In genomic region chr17:71919896-71920295, GRCh38 we compare ENCODE assay signal across 30 cellular contexts.
"Had no signal": no experiment of that assay in that cellular context is flagged by ENCODE, and none has a peak within 500 bp of the region (broad histone marks: within the 10 kb centered on the region; RNA-seq: fewer than 3 reads in every experiment).

No MANE protein-coding gene starts in this region.

- H3K4me1 ChIP-seq: ascending aorta, body of pancreas, breast epithelium had no signal

- H3K27me3 Mint-ChIP-seq: activated B cell treated with CpG ODN at 0.5 μM for 24 hours; activated CD4-positive, alpha-beta memory T cell treated with anti-CD3 and anti-CD28 coated beads, Interleukin-2, amount 10 ng/mL, durations not matched to agents 7 days and 5 days; activated CD4-positive, alpha-beta T cell treated with anti-CD3 and anti-CD28 coated beads, Interleukin-2, amount 10 ng/mL, durations not matched to agents 24 days and 14 days; activated naive CD4-positive, alpha-beta T cell treated with anti-CD3 and anti-CD28 coated beads, Interleukin-2, amount 10 ng/mL, durations not matched to agents 7 days and 5 days; activated naive CD8-positive, alpha-beta T cell; activated naive CD8-positive, alpha-beta T cell treated with anti-CD3 and anti-CD28 coated beads, Interleukin-2, amount 10 ng/mL, durations not matched to agents 7 days and 5 days; activated naive CD8-positive, alpha-beta T cell treated with anti-CD3 and anti-CD28 coated beads, Interleukin-2, amount 50 U/mL, for 24 hours; activated T-cell treated with anti-CD3 and anti-CD28 coated beads, Interleukin-2, amount 50 U/mL, for 24 hours had no signal

- H3K9me3 Mint-ChIP-seq: activated CD4-positive, alpha-beta memory T cell treated with anti-CD3 and anti-CD28 coated beads, Interleukin-2, amount 10 ng/mL, durations not matched to agents 7 days and 5 days had no signal

- DNase-seq: activated B cell treated with CpG ODN at 0.5 μM for 24 hours; activated CD4-positive, alpha-beta memory T cell treated with anti-CD3 and anti-CD28 coated beads, Interleukin-2, amount 10 ng/mL, durations not matched to agents 7 days and 5 days; activated CD4-positive, alpha-beta T cell treated with anti-CD3 and anti-CD28 coated beads for 4 hours; activated CD4-positive, alpha-beta T cell treated with anti-CD3 and anti-CD28 coated beads, Interleukin-2, amount 10 ng/mL, durations not matched to agents 24 days and 14 days; activated CD4-positive, alpha-beta T cell treated with anti-CD3 and anti-CD28 coated beads, Interleukin-2, amount 50 U/mL, for 48 hours; activated CD4-positive, CD25-positive, alpha-beta regulatory T cell treated with anti-CD3 and anti-CD28 coated beads, Interleukin-2, amount 50 U/mL, for 72 hours; activated CD8-positive, alpha-beta memory T cell treated with anti-CD3 and anti-CD28 coated beads, Interleukin-2, amount 50 U/mL, for 48 hours; activated effector memory CD4-positive, alpha-beta T cell treated with Interleukin-2 at 50 U/mL for 16 hours; activated gamma-delta T cell; activated naive CD4-positive, alpha-beta T cell treated with anti-CD3 and anti-CD28 coated beads, Interleukin-2, amount 10 ng/mL, durations not matched to agents 7 days and 5 days; activated naive CD4-positive, alpha-beta T cell treated with Interleukin-2 at 50 U/mL for 16 hours; activated naive CD8-positive, alpha-beta T cell treated with anti-CD3 and anti-CD28 coated beads, Interleukin-2, amount 10 ng/mL, durations not matched to agents 7 days and 5 days; activated naive CD8-positive, alpha-beta T cell treated with anti-CD3 and anti-CD28 coated beads, Interleukin-2, amount 50 U/mL, for 24 hours; activated T-cell treated with anti-CD3 and anti-CD28 coated beads, Interleukin-2, amount 50 U/mL, for 24 hours; activated T-cell treated with anti-CD3 and anti-CD28 coated beads, Interleukin-2, amount 50 U/mL, for 48 hours; brain microvascular endothelial cell; central memory CD4-positive, alpha-beta T cell; T-helper 1 cell; T-helper 2 cell; T-helper 9 cell had no signal

- H3K27ac ChIP-seq: ascending aorta, body of pancreas, brain microvascular endothelial cell, breast epithelium, VCaP had no signal

- ATAC-seq: activated naive CD8-positive, alpha-beta T cell treated with anti-CD3 and anti-CD28 coated beads, Interleukin-2, amount 50 U/mL, for 24 hours; body of pancreas had no signal

- H3K4me3 ChIP-seq: ascending aorta, body of pancreas, breast epithelium had no signal

- H3K4me1 Mint-ChIP-seq: activated B cell treated with CpG ODN at 0.5 μM for 24 hours; activated naive CD4-positive, alpha-beta T cell treated with anti-CD3 and anti-CD28 coated beads, Interleukin-2, amount 50 U/mL, for 24 hours; activated naive CD8-positive, alpha-beta T cell treated with anti-CD3 and anti-CD28 coated beads, Interleukin-2, amount 10 ng/mL, durations not matched to agents 7 days and 5 days; activated naive CD8-positive, alpha-beta T cell treated with anti-CD3 and anti-CD28 coated beads, Interleukin-2, amount 50 U/mL, for 24 hours had no signal

- H3K4me3 Mint-ChIP-seq: activated B cell treated with CpG ODN at 0.5 μM for 24 hours; activated CD4-positive, alpha-beta memory T cell treated with anti-CD3 and anti-CD28 coated beads, Interleukin-2, amount 10 ng/mL, durations not matched to agents 7 days and 5 days; activated CD4-positive, alpha-beta T cell treated with anti-CD3 and anti-CD28 coated beads, Interleukin-2, amount 10 ng/mL, durations not matched to agents 24 days and 14 days; activated naive CD4-positive, alpha-beta T cell treated with anti-CD3 and anti-CD28 coated beads, Interleukin-2, amount 10 ng/mL, durations not matched to agents 7 days and 5 days; activated naive CD4-positive, alpha-beta T cell treated with anti-CD3 and anti-CD28 coated beads, Interleukin-2, amount 50 U/mL, for 24 hours; activated naive CD8-positive, alpha-beta T cell; activated naive CD8-positive, alpha-beta T cell treated with anti-CD3 and anti-CD28 coated beads, Interleukin-2, amount 10 ng/mL, durations not matched to agents 7 days and 5 days; activated naive CD8-positive, alpha-beta T cell treated with anti-CD3 and anti-CD28 coated beads, Interleukin-2, amount 50 U/mL, for 24 hours; activated T-cell treated with anti-CD3 and anti-CD28 coated beads, Interleukin-2, amount 50 U/mL, for 24 hours; T-helper 1 cell treated with Interleukin-12 subunit alpha and Interleukin-12 subunit beta and Interleukin-4 antibody, amounts not matched to agents 30 μg/mL and 1 μg/mL, for 36 hours; T-helper 2 cell treated with Interferon-gamma antibody and Interleukin-4, amounts not matched to agents 5 μg/mL and 100 μg/mL, for 36 hours had no signal

- H3K27ac Mint-ChIP-seq: activated B cell treated with CpG ODN at 0.5 μM for 24 hours; activated CD4-positive, alpha-beta memory T cell treated with anti-CD3 and anti-CD28 coated beads, Interleukin-2, amount 10 ng/mL, durations not matched to agents 7 days and 5 days; activated CD4-positive, alpha-beta T cell treated with anti-CD3 and anti-CD28 coated beads, Interleukin-2, amount 10 ng/mL, durations not matched to agents 24 days and 14 days; activated naive CD4-positive, alpha-beta T cell treated with anti-CD3 and anti-CD28 coated beads, Interleukin-2, amount 10 ng/mL, durations not matched to agents 7 days and 5 days; activated naive CD4-positive, alpha-beta T cell treated with anti-CD3 and anti-CD28 coated beads, Interleukin-2, amount 50 U/mL, for 24 hours; activated naive CD8-positive, alpha-beta T cell; activated naive CD8-positive, alpha-beta T cell treated with anti-CD3 and anti-CD28 coated beads, Interleukin-2, amount 10 ng/mL, durations not matched to agents 7 days and 5 days; activated naive CD8-positive, alpha-beta T cell treated with anti-CD3 and anti-CD28 coated beads, Interleukin-2, amount 50 U/mL, for 24 hours; activated T-cell treated with anti-CD3 and anti-CD28 coated beads, Interleukin-2, amount 50 U/mL, for 24 hours; activated T-helper 2 cell treated with anti-CD3 and anti-CD28 coated beads, Interferon-gamma antibody, Interleukin-2, Interleukin-4, amounts not matched to agents 10 μg/mL and 5 μg/mL and 100 μg/mL, durations not matched to agents 14 hours and 24 hours and 36 hours; T-helper 1 cell treated with Interleukin-12 subunit alpha and Interleukin-12 subunit beta and Interleukin-4 antibody, amounts not matched to agents 30 μg/mL and 1 μg/mL, for 36 hours; T-helper 2 cell treated with Interferon-gamma antibody and Interleukin-4, amounts not matched to agents 5 μg/mL and 100 μg/mL, for 36 hours had no signal

- H3K9me3 ChIP-seq: ascending aorta, body of pancreas, breast epithelium had no signal

- FAIRE-seq: TTC549 had no signal

- H3K36me3 Mint-ChIP-seq: activated naive CD4-positive, alpha-beta T cell treated with anti-CD3 and anti-CD28 coated beads, Interleukin-2, amount 10 ng/mL, durations not matched to agents 7 days and 5 days; activated naive CD4-positive, alpha-beta T cell treated with anti-CD3 and anti-CD28 coated beads, Interleukin-2, amount 50 U/mL, for 24 hours; activated naive CD8-positive, alpha-beta T cell; activated naive CD8-positive, alpha-beta T cell treated with anti-CD3 and anti-CD28 coated beads, Interleukin-2, amount 10 ng/mL, durations not matched to agents 7 days and 5 days had no signal
